ENCODE assay signal across 9 cellular contexts in the genomic region with DNA sequence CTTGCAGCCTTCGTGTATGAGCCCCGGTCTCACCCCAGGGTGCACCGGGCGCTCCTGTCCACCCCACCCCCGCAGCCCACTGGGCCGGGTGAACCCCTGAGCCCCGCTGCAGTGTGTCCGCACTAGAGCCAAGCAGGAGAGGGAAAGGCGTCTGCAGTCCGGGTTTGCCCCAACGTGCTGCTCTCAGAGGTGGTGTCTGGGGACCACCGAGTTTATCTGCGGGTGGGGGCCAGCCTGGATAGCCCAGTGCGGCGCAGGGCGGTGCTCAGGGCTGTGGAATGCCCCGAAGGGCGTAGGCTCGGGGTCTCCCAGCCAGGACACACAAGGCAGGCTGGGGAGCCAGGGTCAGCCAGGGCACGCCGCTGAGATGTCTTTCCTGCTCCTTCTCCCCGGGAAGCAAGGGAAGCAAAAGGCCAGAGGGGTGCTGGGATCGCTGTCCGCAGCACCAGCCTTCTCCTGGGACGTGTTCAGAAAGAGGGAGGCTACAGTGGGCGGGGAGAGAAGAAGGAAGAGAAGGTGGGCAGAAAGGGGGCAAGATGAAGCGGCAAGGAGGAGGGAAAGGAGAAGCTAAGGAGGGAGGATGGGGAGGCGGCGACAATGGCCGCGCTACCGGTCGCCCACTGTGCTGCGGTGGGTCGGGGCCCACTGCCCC. TPM values are rescaled to one million over a fixed set of nuclear protein-coding genes. Genes with fewer than 3 reads are reported as not detected.
A peak's percentile ranks its signal among the peaks of the same experiment; 100 is the strongest.
DNase-seq lines count a peak whose midpoint lies in the region; ATAC-seq and TF ChIP-seq lines count a peak whose summit lies in the region.
"Had no signal": no experiment of that assay in that cellular context is flagged by ENCODE, and none has a peak within 500 bp of the region (broad histone marks: within the 10 kb centered on the region; RNA-seq: fewer than 3 reads in every experiment).

No MANE protein-coding gene starts in this region.

- no peaks in the 10 kb centered on the region for H3K36me3 Mint-ChIP-seq in activated naive CD8-positive, alpha-beta T cell treated with anti-CD3 and anti-CD28 coated beads for 36 hours

- 17% methylated on average over 31 of the region's 35 CpGs for WGBS in hepatocyte (ENCODE audit: low lambda C conversion rate, missing lambda C conversion rate)

- peaks cover 16% of the 10 kb centered on the region for H3K4me1 ChIP-seq in hepatocyte (ENCODE audit: insufficient read depth)
- peaks cover 4% of the 10 kb centered on the region for H3K4me1 ChIP-seq in skeletal muscle satellite cell (ENCODE audit: control insufficient read depth, insufficient read depth, low read length)

- H3K9me3 ChIP-seq in hepatocyte (ENCODE audit: low read depth) (no peaks in the 10 kb centered on the region), skeletal muscle satellite cell (replicated peaks; ENCODE audit: low read length) (no peaks in the 10 kb centered on the region)

- no peaks in the 10 kb centered on the region for H3K9me3 Mint-ChIP-seq in activated naive CD8-positive, alpha-beta T cell treated with anti-CD3 and anti-CD28 coated beads for 36 hours

- H3K27me3 ChIP-seq in hepatocyte, result no peaks in the 10 kb centered on the region
- H3K27me3 ChIP-seq in skeletal muscle satellite cell (ENCODE audit: control insufficient read depth, insufficient read depth, low read length), result peaks cover 42% of the 10 kb centered on the region

- H3K27ac ChIP-seq in hepatocyte, result peak overlapping the region; percentile 66
- H3K27ac ChIP-seq: 22Rv1 had no signal

- peak overlapping the region; percentile 62 for H3K9ac ChIP-seq in skeletal muscle satellite cell (ENCODE audit: low read depth, low read length)

- peaks cover 7% of the 10 kb centered on the region for H3K4me1 Mint-ChIP-seq in activated naive CD8-positive, alpha-beta T cell treated with anti-CD3 and anti-CD28 coated beads for 36 hours

- ATAC-seq in HG03432 (IDR thresholded peaks at IDR 0.05; ENCODE audit: unreplicated experiment), result no peak

- no peaks in the 10 kb centered on the region for H4K20me1 ChIP-seq in hepatocyte (ENCODE audit: insufficient read depth, poor library complexity, severe bottlenecking)

- H3K4me3 ChIP-seq in hepatocyte (peak overlapping the region; percentile 86), skeletal muscle satellite cell (ENCODE audit: low read length) (peak overlapping the region; percentile 68)

- H3K27ac Mint-ChIP-seq in activated naive CD8-positive, alpha-beta T cell treated with anti-CD3 and anti-CD28 coated beads for 36 hours, result peak overlapping the region; percentile 36

- no peak for TF ChIP-seq CTCF in hepatocyte (IDR thresholded peaks at IDR 0.05; ENCODE audit: poor library complexity)

- H3K36me3 ChIP-seq in hepatocyte (replicated peaks; ENCODE audit: insufficient read depth, low read depth), result no peaks in the 10 kb centered on the region
- no peaks in the 10 kb centered on the region for H3K36me3 ChIP-seq in skeletal muscle satellite cell (ENCODE audit: insufficient read depth, low read length)

- peak overlapping the region; percentile 96 for H2AFZ ChIP-seq in hepatocyte

- peak overlapping the region; percentile 76 for H3K4me3 Mint-ChIP-seq in activated naive CD8-positive, alpha-beta T cell treated with anti-CD3 and anti-CD28 coated beads for 36 hours

- H3K9me2 ChIP-seq in hepatocyte (replicated peaks; ENCODE audit: insufficient read depth), result no peaks in the 10 kb centered on the region

- peak overlapping the region; percentile 99 for H3K4me2 ChIP-seq in hepatocyte
- H3K4me2 ChIP-seq in skeletal muscle satellite cell (ENCODE audit: low read length), result peak overlapping the region; percentile 74

- no peaks in the 10 kb centered on the region for H3K27me3 Mint-ChIP-seq in activated naive CD8-positive, alpha-beta T cell treated with anti-CD3 and anti-CD28 coated beads for 36 hours

- H3K79me2 ChIP-seq in hepatocyte, result no peaks in the 10 kb centered on the region

- peak; percentile 39 for DNase-seq in DMS53 (lab: John Stamatoyannopoulos, UW)
- DNase-seq in DMS53 treated with DMSO at 0.1 percent for 48 hours (lab: John Stamatoyannopoulos, UW; ENCODE audit: unreplicated experiment), result no peak
- no peak for DNase-seq in activated naive CD8-positive, alpha-beta T cell treated with anti-CD3 and anti-CD28 coated beads for 36 hours
- peak; percentile 69 for DNase-seq in hepatocyte (ENCODE audit: low spot score)
- no peak for DNase-seq in NCI-H2227 treated with DMSO at 0.1 percent for 48 hours (lab: John Stamatoyannopoulos, UW)
- no peak for DNase-seq in activated CD4-positive, alpha-beta T cell treated with anti-CD3 and anti-CD28 coated beads, Interleukin-2, amount 50 U/mL, for 1 hour

RNA-seq across cellular contexts. Expression of a gene that starts 56.6 kb away (rescaled TPM):
- under 1 TPM in 1 of 2 experiments, not detected in 1; 0.26 TPM for total RNA-seq in activated naive CD8-positive, alpha-beta T cell treated with anti-CD3 and anti-CD28 coated beads for 36 hours
- total RNA-seq in hepatocyte, result 0.24 and 0.47 TPM in 2 replicates
- 0.54 and 0.74 TPM in 2 replicates for polyA plus RNA-seq in hepatocyte
- under 0.01 TPM in 2 replicates for total RNA-seq in skeletal muscle satellite cell (2012; rRNA removed)

Comparison
In these comparisons a context has a peak if more than half of its experiments do, and no peak if none do; other contexts are left out.
1. DNase-seq: peak in DMS53 (single experiment) and hepatocyte (single experiment); none in DMS53 treated with DMSO at 0.1 percent for 48 hours (single experiment), activated naive CD8-positive, alpha-beta T cell treated with anti-CD3 and anti-CD28 coated beads for 36 hours (single experiment), NCI-H2227 treated with DMSO at 0.1 percent for 48 hours (single experiment) and activated CD4-positive, alpha-beta T cell treated with anti-CD3 and anti-CD28 coated beads, Interleukin-2, amount 50 U/mL, for 1 hour (single experiment).